18 cellular contexts compared by ENCODE assay signal in genomic region chrX:68049466-68049865, GRCh38.
DNase-seq lines count a peak whose midpoint lies in the region; TF ChIP-seq lines count a peak whose summit lies in the region.
"Had no signal": no experiment of that assay in that cellular context is flagged by ENCODE, and none has a peak within 500 bp of the region (broad histone marks: within the 10 kb centered on the region; RNA-seq: fewer than 3 reads in every experiment).

No MANE protein-coding gene starts in this region.

- H3K79me1 ChIP-seq in mesendoderm (ENCODE audit: low read length) (no peaks in the 10 kb centered on the region), neuronal stem cell (ENCODE audit: low read depth, low read length) (no peaks in the 10 kb centered on the region)

- H3K56ac ChIP-seq in mesendoderm (ENCODE audit: low read length): no peak overlapping the region

- no peak overlapping the region for H2BK5ac ChIP-seq in mesendoderm (ENCODE audit: low read length)
- H2BK5ac ChIP-seq in neuronal stem cell (ENCODE audit: low read length): no peak overlapping the region

- H3K4me2 ChIP-seq in mesendoderm (ENCODE audit: low read length) (no peak overlapping the region), neuronal stem cell (ENCODE audit: insufficient read depth, low read length, poor library complexity, severe bottlenecking) (no peak overlapping the region)

- no peak overlapping the region for H3K14ac ChIP-seq in neuronal stem cell (ENCODE audit: low read length)

- H3K23ac ChIP-seq in mesendoderm (ENCODE audit: low read length): no peak overlapping the region
- H3K23ac ChIP-seq in neuronal stem cell (ENCODE audit: low read depth, low read length, poor library complexity): no peak overlapping the region

- H3K27me3 ChIP-seq in mesendoderm (ENCODE audit: insufficient read depth, low read length, poor library complexity): no peaks in the 10 kb centered on the region
- H3K27me3 ChIP-seq in sigmoid colon: no peaks in the 10 kb centered on the region
- no peaks in the 10 kb centered on the region for H3K27me3 ChIP-seq in neuronal stem cell (ENCODE audit: control insufficient read depth in 3 of 3, insufficient read depth in 3 of 3, low read depth in 1 of 3, low read length in 3 of 3)

- H2BK12ac ChIP-seq in neuronal stem cell (ENCODE audit: low read length): no peak overlapping the region

- H3K79me2 ChIP-seq in mesendoderm (ENCODE audit: control insufficient read depth, insufficient read depth, low read length): no peaks in the 10 kb centered on the region

- intact Hi-C loops in sigmoid colon (cut with DNase I) (no loop called here), cardiac septum (cut with DNase I) (no loop called here)

- H3K27ac ChIP-seq in mesendoderm (ENCODE audit: low read depth, low read length) (no peak overlapping the region), sigmoid colon (no peak overlapping the region), neuronal stem cell (replicated peaks; ENCODE audit: low read length) (no peak overlapping the region)
- H3K27ac ChIP-seq: 22Rv1 had no signal

- no peaks in the 10 kb centered on the region for H3K4me1 ChIP-seq in mesendoderm (ENCODE audit: control insufficient read depth, low read depth, low read length)
- H3K4me1 ChIP-seq in sigmoid colon: no peaks in the 10 kb centered on the region
- H3K4me1 ChIP-seq in neuronal stem cell (ENCODE audit: control insufficient read depth in 2 of 2, insufficient read depth in 1 of 2, low read depth in 1 of 2, low read length in 2 of 2): no peaks in the 10 kb centered on the region

- TF ChIP-seq POLR2A in sigmoid colon (IDR thresholded peaks at IDR 0.05): no peak

- no peak overlapping the region for H4K5ac ChIP-seq in mesendoderm (ENCODE audit: low read length)

- no peak overlapping the region for H3K4me3 ChIP-seq in mesendoderm (ENCODE audit: low read length)
- H3K4me3 ChIP-seq in sigmoid colon: no peak overlapping the region
- no peak overlapping the region for H3K4me3 ChIP-seq in neuronal stem cell (ENCODE audit: low read length in 2 of 2)
- H3K4me3 ChIP-seq: GM12878, K562 had no signal

- H2BK15ac ChIP-seq in mesendoderm (replicated peaks; ENCODE audit: low read depth): no peak overlapping the region
- H2BK15ac ChIP-seq in neuronal stem cell (ENCODE audit: low read length): no peak overlapping the region

- peak; percentile 0 for DNase-seq in A172 (ENCODE audit: low spot score)
- DNase-seq in ELR (ENCODE audit: low read depth): peak; percentile 4
- DNase-seq in SW480 (ENCODE audit: low spot score): peak; percentile 18
- peak; percentile 58 for DNase-seq in mesendoderm
- DNase-seq in sigmoid colon: no peak
- DNase-seq in neuronal stem cell (ENCODE audit: low spot score): no peak
- DNase-seq in cardiac septum (ENCODE audit: low spot score): no peak
- no peak for DNase-seq in AG08396 (ENCODE audit: low spot score)
- DNase-seq: ACHN; C1 segment of cervical spinal cord; CD4-positive, alpha-beta T cell; DMS153; GOT3; H9; Karpas-422 had no signal

- no peak for TF ChIP-seq CTCF in sigmoid colon (IDR thresholded peaks at IDR 0.05)

- no peak overlapping the region for H4K91ac ChIP-seq in neuronal stem cell (ENCODE audit: low read depth, low read length, poor library complexity)

- no peak overlapping the region for H2AFZ ChIP-seq in neuronal stem cell (ENCODE audit: low read length)

- H4K8ac ChIP-seq in mesendoderm (ENCODE audit: low read depth, low read length) (no peak overlapping the region), neuronal stem cell (ENCODE audit: low read depth, low read length) (no peak overlapping the region)

- no peak for TF ChIP-seq EP300 in sigmoid colon (IDR thresholded peaks at IDR 0.05)

- H3K9ac ChIP-seq in mesendoderm (ENCODE audit: low read length) (no peak overlapping the region), neuronal stem cell (ENCODE audit: low read depth, low read length, poor library complexity) (no peak overlapping the region)

- no CpG with 5 or more reads among the region's 3 CpGs for WGBS in mesendoderm (ENCODE audit: extremely low coverage, insufficient coverage, low lambda C conversion rate)
- 87 to 96% methylated on average over 3 of the region's 3 CpGs for WGBS in sigmoid colon, 2 donors
- no CpG with 5 or more reads among the region's 3 CpGs for WGBS in neuronal stem cell (ENCODE audit: extremely low coverage in 2 of 2, insufficient read length in 2 of 2, insufficient replicate concordance in 1 of 2), 2 donors

- no peak overlapping the region for H3K4ac ChIP-seq in mesendoderm (ENCODE audit: low read depth, low read length)
- H3K4ac ChIP-seq in neuronal stem cell (ENCODE audit: low read length): no peak overlapping the region

- no peak overlapping the region for H2BK120ac ChIP-seq in mesendoderm (ENCODE audit: low read depth, low read length)
- no peak overlapping the region for H2BK120ac ChIP-seq in neuronal stem cell (ENCODE audit: low read depth, low read length)

- H3K9me3 ChIP-seq in sigmoid colon (no peaks in the 10 kb centered on the region), neuronal stem cell (replicated peaks in 1 of 2; ENCODE audit: control insufficient read depth in 2 of 2, insufficient read depth in 1 of 2, low read depth in 1 of 2, low read length in 2 of 2) (no peaks in the 10 kb centered on the region)

- H3K36me3 ChIP-seq in mesendoderm (ENCODE audit: control insufficient read depth, insufficient read depth, low read length): no peaks in the 10 kb centered on the region
- H3K36me3 ChIP-seq in sigmoid colon: peaks cover 0 to 7% (median 0%) of the 10 kb centered on the region in 4 donors
- no peaks in the 10 kb centered on the region for H3K36me3 ChIP-seq in neuronal stem cell (replicated peaks in 1 of 2; ENCODE audit: control insufficient read depth in 2 of 2, insufficient read depth in 2 of 2, low read length in 2 of 2)

- H2AK5ac ChIP-seq in mesendoderm (ENCODE audit: low read length) (no peak overlapping the region), neuronal stem cell (ENCODE audit: low read depth, low read length) (no peak overlapping the region)

- no peak overlapping the region for H3K18ac ChIP-seq in mesendoderm (ENCODE audit: low read length)
- no peak overlapping the region for H3K18ac ChIP-seq in neuronal stem cell (ENCODE audit: low read length)

Comparison
In these comparisons a context has a peak if more than half of its experiments do, and no peak if none do; other contexts are left out.
1. DNase-seq: peak in A172 (single experiment), ELR (single experiment), SW480 (single experiment) and mesendoderm (single experiment); none in sigmoid colon (single experiment), neuronal stem cell (single experiment), cardiac septum (single experiment) and AG08396 (single experiment).